ENCODE assay signal across 26 cellular contexts in the genomic region with DNA sequence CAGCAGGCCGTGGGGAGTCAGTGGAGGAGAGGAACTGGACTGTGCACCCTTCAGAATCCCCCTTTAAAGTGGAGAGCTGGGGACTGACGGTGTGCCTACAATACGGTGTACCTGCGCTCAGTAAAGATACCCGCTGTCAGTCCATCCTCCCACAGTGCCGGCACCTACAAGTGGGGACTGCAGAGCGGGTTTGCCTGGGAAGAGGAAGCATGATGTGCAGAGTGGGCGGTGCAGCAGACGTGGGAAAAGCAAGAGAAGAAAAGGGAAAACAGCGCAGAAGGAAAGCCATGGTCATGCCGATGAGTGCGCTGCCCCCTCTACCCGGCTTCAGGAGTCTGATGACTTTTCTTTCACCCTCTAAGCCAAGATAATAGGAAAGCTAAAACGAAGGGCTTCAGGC.
"Had no signal": no experiment of that assay in that cellular context is flagged by ENCODE, and none has a peak within 500 bp of the region (broad histone marks: within the 10 kb centered on the region; RNA-seq: fewer than 3 reads in every experiment).

No MANE protein-coding gene starts in this region.

- DNase-seq: activated CD4-positive, alpha-beta T cell treated with anti-CD3 and anti-CD28 coated beads for 1 hour; activated CD4-positive, alpha-beta T cell treated with anti-CD3 and anti-CD28 coated beads for 4 hours; activated CD4-positive, alpha-beta T cell treated with anti-CD3 and anti-CD28 coated beads, Interleukin-2, amount 10 ng/mL, durations not matched to agents 7 days and 5 days; activated CD4-positive, alpha-beta T cell treated with anti-CD3 and anti-CD28 coated beads, Interleukin-2, amount 50 U/mL, for 4 hours; activated CD8-positive, alpha-beta memory T cell treated with anti-CD3 and anti-CD28 coated beads for 24 hours; activated CD8-positive, alpha-beta T cell treated with anti-CD3 and anti-CD28 coated beads for 36 hours; activated effector memory CD4-positive, alpha-beta T cell treated with anti-CD3 and anti-CD28 coated beads, Interleukin-2, amount 50 U/mL, for 16 hours; activated naive CD4-positive, alpha-beta T cell treated with anti-CD3 and anti-CD28 coated beads for 36 hours; activated naive CD8-positive, alpha-beta T cell treated with anti-CD3 and anti-CD28 coated beads, Interleukin-2, amount 10 ng/mL, durations not matched to agents 7 days and 5 days; activated T-cell treated with anti-CD3 and anti-CD28 coated beads, Interleukin-2, amount 50 U/mL, for 4 hours; central memory CD4-positive, alpha-beta T cell; cerebellar nuclear complex; colonic mucosa; effector CD8-positive, alpha-beta T cell; esophagus squamous epithelium; foreskin melanocyte; T-helper 1 cell; T-helper 2 cell had no signal

- H3K4me1 ChIP-seq: ascending aorta, breast epithelium, colonic mucosa, esophagus squamous epithelium, gastroesophageal sphincter had no signal

- H3K27me3 Mint-ChIP-seq: activated CD4-positive, alpha-beta T cell treated with anti-CD3 and anti-CD28 coated beads, Interleukin-2, amount 10 ng/mL, durations not matched to agents 7 days and 5 days; activated CD8-positive, alpha-beta T cell treated with anti-CD3 and anti-CD28 coated beads for 36 hours; activated naive CD4-positive, alpha-beta T cell treated with anti-CD3 and anti-CD28 coated beads, Interleukin-2, amount 50 U/mL, for 24 hours; activated naive CD8-positive, alpha-beta T cell treated with anti-CD3 and anti-CD28 coated beads, Interleukin-2, amount 10 ng/mL, durations not matched to agents 7 days and 5 days; brain had no signal

- H3K4me3 Mint-ChIP-seq: activated CD4-positive, alpha-beta T cell treated with anti-CD3 and anti-CD28 coated beads, Interleukin-2, amount 10 ng/mL, durations not matched to agents 7 days and 5 days; activated CD8-positive, alpha-beta T cell treated with anti-CD3 and anti-CD28 coated beads for 36 hours; activated naive CD4-positive, alpha-beta T cell treated with anti-CD3 and anti-CD28 coated beads for 36 hours; activated naive CD4-positive, alpha-beta T cell treated with anti-CD3 and anti-CD28 coated beads, Interleukin-2, amount 50 U/mL, for 24 hours; activated naive CD8-positive, alpha-beta T cell treated with anti-CD3 and anti-CD28 coated beads, Interleukin-2, amount 10 ng/mL, durations not matched to agents 7 days and 5 days; activated T-cell treated with anti-CD3 and anti-CD28 coated beads, Interleukin-2, amount 50 U/mL, for 4 hours; brain had no signal

- H3K27ac Mint-ChIP-seq: activated CD4-positive, alpha-beta T cell treated with anti-CD3 and anti-CD28 coated beads, Interleukin-2, amount 10 ng/mL, durations not matched to agents 7 days and 5 days; activated CD8-positive, alpha-beta T cell treated with anti-CD3 and anti-CD28 coated beads for 36 hours; activated naive CD4-positive, alpha-beta T cell treated with anti-CD3 and anti-CD28 coated beads for 36 hours; activated naive CD4-positive, alpha-beta T cell treated with anti-CD3 and anti-CD28 coated beads, Interleukin-2, amount 50 U/mL, for 24 hours; activated naive CD8-positive, alpha-beta T cell treated with anti-CD3 and anti-CD28 coated beads, Interleukin-2, amount 10 ng/mL, durations not matched to agents 7 days and 5 days; activated T-helper 2 cell treated with anti-CD3 and anti-CD28 coated beads, Interferon-gamma antibody, Interleukin-2, Interleukin-4, amounts not matched to agents 10 μg/mL and 5 μg/mL and 100 μg/mL, durations not matched to agents 14 hours and 24 hours and 36 hours; brain had no signal

- H3K27ac ChIP-seq: ascending aorta, breast epithelium, cardiac muscle cell, colonic mucosa, epithelial cell of prostate, esophagus squamous epithelium, gastroesophageal sphincter had no signal

- H3K4me3 ChIP-seq: cardiac muscle cell, colonic mucosa, esophagus squamous epithelium, gastroesophageal sphincter had no signal

- H3K36me3 Mint-ChIP-seq: activated naive CD4-positive, alpha-beta T cell treated with anti-CD3 and anti-CD28 coated beads, Interleukin-2, amount 50 U/mL, for 24 hours; activated naive CD8-positive, alpha-beta T cell treated with anti-CD3 and anti-CD28 coated beads, Interleukin-2, amount 10 ng/mL, durations not matched to agents 7 days and 5 days; brain had no signal

- ATAC-seq: activated CD8-positive, alpha-beta T cell treated with anti-CD3 and anti-CD28 coated beads for 36 hours; activated T-cell treated with anti-CD3 and anti-CD28 coated beads, Interleukin-2, amount 50 U/mL, for 4 hours; gastroesophageal sphincter had no signal

- H3K27me3 ChIP-seq: ascending aorta, breast epithelium, cardiac muscle cell, colonic mucosa, esophagus squamous epithelium, gastroesophageal sphincter had no signal

- H3K9me3 Mint-ChIP-seq: activated naive CD4-positive, alpha-beta T cell treated with anti-CD3 and anti-CD28 coated beads for 36 hours; activated naive CD4-positive, alpha-beta T cell treated with anti-CD3 and anti-CD28 coated beads, Interleukin-2, amount 50 U/mL, for 24 hours; activated T-cell treated with anti-CD3 and anti-CD28 coated beads, Interleukin-2, amount 50 U/mL, for 4 hours; brain had no signal

- H3K36me3 ChIP-seq: ascending aorta, breast epithelium, cardiac muscle cell, colonic mucosa, esophagus squamous epithelium, gastroesophageal sphincter had no signal

- H3K9me3 ChIP-seq: ascending aorta, breast epithelium, colonic mucosa, esophagus squamous epithelium, gastroesophageal sphincter had no signal
